Comparison of ENCODE assay signal across 26 cellular contexts in the genomic region with DNA sequence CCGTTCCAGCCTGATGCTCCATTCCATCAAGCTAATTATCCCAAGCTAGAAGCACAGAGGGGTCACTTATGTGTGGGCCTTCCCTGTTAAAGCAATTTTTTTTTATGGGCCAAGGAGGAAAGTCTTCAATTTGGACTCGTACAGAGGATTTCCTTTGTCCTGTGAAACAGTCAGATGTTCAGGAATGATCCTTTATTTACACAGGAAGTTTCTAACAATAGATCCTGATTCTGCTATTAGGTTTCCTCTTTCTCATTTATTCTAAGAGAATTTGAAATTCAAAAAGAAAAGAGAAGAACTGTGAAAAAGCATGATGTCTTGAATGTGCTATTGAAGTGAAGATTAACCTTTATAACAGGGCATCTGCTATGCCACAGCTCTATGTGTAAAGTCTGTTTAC.
"Had no signal": no experiment of that assay in that cellular context is flagged by ENCODE, and none has a peak within 500 bp of the region (broad histone marks: within the 10 kb centered on the region; RNA-seq: fewer than 3 reads in every experiment).

No MANE protein-coding gene starts in this region.

- FAIRE-seq: islet of Langerhans, pancreas had no signal

- ATAC-seq: activated CD8-positive, alpha-beta memory T cell treated with anti-CD3 and anti-CD28 coated beads, Interleukin-2, amount 10 ng/mL, durations not matched to agents 7 days and 5 days; activated T-helper 17 cell treated with anti-CD3 and anti-CD28 coated beads, Interleukin-2, amount 50 U/mL, for 72 hours; left cardiac atrium; pancreas; stimulated activated effector memory CD8-positive, alpha-beta T cell treated with anti-CD3 and anti-CD28 coated beads, Interleukin-12 subunit alpha, Interleukin-12 subunit beta, amount 100 ng/mL, for 72 hours; T-cell had no signal

- H3K4me3 Mint-ChIP-seq: activated B cell treated with CpG ODN at 0.5 μM for 24 hours; activated CD4-positive, alpha-beta memory T cell treated with anti-CD3 and anti-CD28 coated beads, Interleukin-2, amount 10 ng/mL, durations not matched to agents 7 days and 5 days; activated CD8-positive, alpha-beta memory T cell treated with anti-CD3 and anti-CD28 coated beads, Interleukin-2, amount 10 ng/mL, durations not matched to agents 7 days and 5 days; activated naive CD8-positive, alpha-beta T cell treated with anti-CD3 and anti-CD28 coated beads, Interleukin-2, amount 10 ng/mL, durations not matched to agents 7 days and 5 days; activated T-helper 17 cell treated with anti-CD3 and anti-CD28 coated beads, Interleukin-2, amount 50 U/mL, for 72 hours; brain; central memory CD8-positive, alpha-beta T cell; stimulated activated effector memory CD8-positive, alpha-beta T cell treated with anti-CD3 and anti-CD28 coated beads, Interleukin-12 subunit alpha, Interleukin-12 subunit beta, amount 100 ng/mL, for 72 hours; T-cell had no signal

- H3K4me1 ChIP-seq: colonic mucosa, pancreas, sigmoid colon, stomach, vagina had no signal

- H3K27me3 Mint-ChIP-seq: activated B cell treated with CpG ODN at 0.5 μM for 24 hours; activated CD4-positive, alpha-beta memory T cell treated with anti-CD3 and anti-CD28 coated beads, Interleukin-2, amount 10 ng/mL, durations not matched to agents 7 days and 5 days; activated CD8-positive, alpha-beta memory T cell treated with anti-CD3 and anti-CD28 coated beads, Interleukin-2, amount 10 ng/mL, durations not matched to agents 7 days and 5 days; activated T-helper 17 cell treated with anti-CD3 and anti-CD28 coated beads, Interleukin-2, amount 50 U/mL, for 72 hours had no signal

- H3K9me3 Mint-ChIP-seq: activated B cell treated with CpG ODN at 0.5 μM for 24 hours; activated CD4-positive, alpha-beta memory T cell treated with anti-CD3 and anti-CD28 coated beads, Interleukin-2, amount 10 ng/mL, durations not matched to agents 7 days and 5 days; activated naive CD8-positive, alpha-beta T cell treated with anti-CD3 and anti-CD28 coated beads, Interleukin-2, amount 10 ng/mL, durations not matched to agents 7 days and 5 days; activated T-helper 17 cell treated with anti-CD3 and anti-CD28 coated beads, Interleukin-2, amount 50 U/mL, for 72 hours; central memory CD8-positive, alpha-beta T cell; stimulated activated effector memory CD8-positive, alpha-beta T cell treated with anti-CD3 and anti-CD28 coated beads, Interleukin-12 subunit alpha, Interleukin-12 subunit beta, amount 100 ng/mL, for 72 hours; T-cell had no signal

- H3K27me3 ChIP-seq: colonic mucosa, esophagus muscularis mucosa, pancreas, sigmoid colon, stomach, vagina had no signal

- DNase-seq: activated B cell treated with CpG ODN at 0.5 μM for 24 hours; activated CD4-positive, alpha-beta memory T cell treated with anti-CD3 and anti-CD28 coated beads, Interleukin-2, amount 10 ng/mL, durations not matched to agents 7 days and 5 days; activated CD4-positive, alpha-beta T cell treated with anti-CD3 and anti-CD28 coated beads for 4 hours; activated CD8-positive, alpha-beta memory T cell treated with anti-CD3 and anti-CD28 coated beads, Interleukin-2, amount 10 ng/mL, durations not matched to agents 7 days and 5 days; activated naive CD4-positive, alpha-beta T cell; activated naive CD8-positive, alpha-beta T cell treated with anti-CD3 and anti-CD28 coated beads, Interleukin-2, amount 10 ng/mL, durations not matched to agents 7 days and 5 days; activated T-cell treated with anti-CD3 and anti-CD28 coated beads, Interleukin-2, amount 50 U/mL, for 1 hour; amygdala; colonic mucosa; hippocampal formation; left cardiac atrium; mammary epithelial cell; pancreas; sigmoid colon; stimulated activated CD4-positive, alpha-beta T cell treated with anti-CD3 and anti-CD28 coated beads, Interleukin-4, amount 100 ng/mL, for 24 hours; stomach; T-cell; T-helper 9 cell; trophoblast cell had no signal

- H3K27ac Mint-ChIP-seq: activated B cell treated with CpG ODN at 0.5 μM for 24 hours; activated CD4-positive, alpha-beta memory T cell treated with anti-CD3 and anti-CD28 coated beads, Interleukin-2, amount 10 ng/mL, durations not matched to agents 7 days and 5 days; activated CD8-positive, alpha-beta memory T cell treated with anti-CD3 and anti-CD28 coated beads, Interleukin-2, amount 10 ng/mL, durations not matched to agents 7 days and 5 days; activated naive CD8-positive, alpha-beta T cell treated with anti-CD3 and anti-CD28 coated beads, Interleukin-2, amount 10 ng/mL, durations not matched to agents 7 days and 5 days; activated T-helper 17 cell treated with anti-CD3 and anti-CD28 coated beads, Interleukin-2, amount 50 U/mL, for 72 hours; stimulated activated effector memory CD8-positive, alpha-beta T cell treated with anti-CD3 and anti-CD28 coated beads, Interleukin-12 subunit alpha, Interleukin-12 subunit beta, amount 100 ng/mL, for 72 hours; T-cell had no signal

- H3K36me3 ChIP-seq: colonic mucosa, esophagus muscularis mucosa, pancreas, sigmoid colon, stomach, vagina had no signal

- H3K9me3 ChIP-seq: colonic mucosa, esophagus muscularis mucosa, pancreas, sigmoid colon, stomach, vagina had no signal

- H3K4me1 Mint-ChIP-seq: activated B cell treated with CpG ODN at 0.5 μM for 24 hours; activated CD4-positive, alpha-beta memory T cell treated with anti-CD3 and anti-CD28 coated beads, Interleukin-2, amount 10 ng/mL, durations not matched to agents 7 days and 5 days; activated CD8-positive, alpha-beta memory T cell treated with anti-CD3 and anti-CD28 coated beads, Interleukin-2, amount 10 ng/mL, durations not matched to agents 7 days and 5 days; activated naive CD8-positive, alpha-beta T cell treated with anti-CD3 and anti-CD28 coated beads, Interleukin-2, amount 10 ng/mL, durations not matched to agents 7 days and 5 days; activated T-helper 17 cell treated with anti-CD3 and anti-CD28 coated beads, Interleukin-2, amount 50 U/mL, for 72 hours; central memory CD8-positive, alpha-beta T cell; stimulated activated effector memory CD8-positive, alpha-beta T cell treated with anti-CD3 and anti-CD28 coated beads, Interleukin-12 subunit alpha, Interleukin-12 subunit beta, amount 100 ng/mL, for 72 hours; T-cell had no signal

- H3K4me3 ChIP-seq: colonic mucosa, esophagus muscularis mucosa, pancreas, sigmoid colon, stomach, vagina had no signal

- H3K27ac ChIP-seq: colonic mucosa, esophagus muscularis mucosa, pancreas, sigmoid colon, stomach, vagina had no signal

- H3K36me3 Mint-ChIP-seq: activated CD8-positive, alpha-beta memory T cell treated with anti-CD3 and anti-CD28 coated beads, Interleukin-2, amount 10 ng/mL, durations not matched to agents 7 days and 5 days; activated naive CD8-positive, alpha-beta T cell treated with anti-CD3 and anti-CD28 coated beads, Interleukin-2, amount 10 ng/mL, durations not matched to agents 7 days and 5 days; brain; stimulated activated effector memory CD8-positive, alpha-beta T cell treated with anti-CD3 and anti-CD28 coated beads, Interleukin-12 subunit alpha, Interleukin-12 subunit beta, amount 100 ng/mL, for 72 hours; T-cell had no signal
